Comparison of ENCODE assay signal across 30 cellular contexts in genomic region chr2:75764611-75765010, GRCh38.
"Had no signal": no experiment of that assay in that cellular context is flagged by ENCODE, and none has a peak within 500 bp of the region (broad histone marks: within the 10 kb centered on the region; RNA-seq: fewer than 3 reads in every experiment).

No MANE protein-coding gene starts in this region.

- H3K9me3 Mint-ChIP-seq: activated CD4-positive, alpha-beta memory T cell treated with anti-CD3 and anti-CD28 coated beads for 36 hours; activated CD4-positive, alpha-beta T cell treated with anti-CD3 and anti-CD28 coated beads, Interleukin-2, amount 10 ng/mL, durations not matched to agents 24 days and 14 days; activated naive CD4-positive, alpha-beta T cell treated with anti-CD3 and anti-CD28 coated beads for 36 hours; activated naive CD4-positive, alpha-beta T cell treated with anti-CD3 and anti-CD28 coated beads, Interleukin-2, amount 50 U/mL, for 24 hours; activated naive CD8-positive, alpha-beta T cell treated with anti-CD3 and anti-CD28 coated beads for 36 hours; activated T-helper 1 cell treated with anti-CD3 and anti-CD28 coated beads, Interleukin-12 subunit alpha, Interleukin-12 subunit beta, Interleukin-2, Interleukin-4 antibody, amounts not matched to agents 30 ng/mL and 10 ng/mL and 1 ng/mL, durations not matched to agents 14 hours and 24 hours and 36 hours; activated T-helper 2 cell treated with anti-CD3 and anti-CD28 coated beads, Interferon-gamma antibody, Interleukin-2, Interleukin-4, amounts not matched to agents 10 μg/mL and 5 μg/mL and 100 μg/mL, durations not matched to agents 14 hours and 24 hours and 36 hours; central memory CD8-positive, alpha-beta T cell; endodermal cell had no signal

- H3K4me1 ChIP-seq: ascending aorta, breast epithelium, esophagus muscularis mucosa, foreskin keratinocyte, gastrocnemius medialis had no signal

- H3K36me3 ChIP-seq: ascending aorta, breast epithelium, esophagus muscularis mucosa, gastrocnemius medialis had no signal

- ATAC-seq: activated CD4-positive, alpha-beta T cell treated with anti-CD3 and anti-CD28 coated beads for 36 hours; activated CD8-positive, alpha-beta memory T cell treated with anti-CD3 and anti-CD28 coated beads, Interleukin-2, amount 10 ng/mL, durations not matched to agents 7 days and 5 days; activated CD8-positive, alpha-beta T cell treated with anti-CD3 and anti-CD28 coated beads, Interleukin-2, amount 10 ng/mL, durations not matched to agents 7 days and 5 days; foreskin keratinocyte; gastrocnemius medialis had no signal

- H3K4me3 ChIP-seq: ascending aorta, breast epithelium, dorsolateral prefrontal cortex, esophagus muscularis mucosa, gastrocnemius medialis had no signal

- H3K27ac ChIP-seq: ascending aorta, breast epithelium, dorsolateral prefrontal cortex, esophagus muscularis mucosa, foreskin keratinocyte, gastrocnemius medialis had no signal

- H3K27ac Mint-ChIP-seq: activated CD4-positive, alpha-beta memory T cell treated with anti-CD3 and anti-CD28 coated beads for 36 hours; activated CD4-positive, alpha-beta T cell treated with anti-CD3 and anti-CD28 coated beads for 36 hours; activated CD4-positive, alpha-beta T cell treated with anti-CD3 and anti-CD28 coated beads, Interleukin-2, amount 10 ng/mL, durations not matched to agents 24 days and 14 days; activated CD8-positive, alpha-beta memory T cell treated with anti-CD3 and anti-CD28 coated beads, Interleukin-2, amount 10 ng/mL, durations not matched to agents 7 days and 5 days; activated CD8-positive, alpha-beta T cell treated with anti-CD3 and anti-CD28 coated beads, Interleukin-2, amount 10 ng/mL, durations not matched to agents 7 days and 5 days; activated naive CD4-positive, alpha-beta T cell treated with anti-CD3 and anti-CD28 coated beads for 36 hours; activated naive CD4-positive, alpha-beta T cell treated with anti-CD3 and anti-CD28 coated beads, Interleukin-2, amount 50 U/mL, for 24 hours; activated naive CD8-positive, alpha-beta T cell treated with anti-CD3 and anti-CD28 coated beads for 36 hours; activated T-helper 1 cell treated with anti-CD3 and anti-CD28 coated beads, Interleukin-12 subunit alpha, Interleukin-12 subunit beta, Interleukin-2, Interleukin-4 antibody, amounts not matched to agents 30 ng/mL and 10 ng/mL and 1 ng/mL, durations not matched to agents 14 hours and 24 hours and 36 hours; activated T-helper 2 cell treated with anti-CD3 and anti-CD28 coated beads, Interferon-gamma antibody, Interleukin-2, Interleukin-4, amounts not matched to agents 10 μg/mL and 5 μg/mL and 100 μg/mL, durations not matched to agents 14 hours and 24 hours and 36 hours; brain; endodermal cell had no signal

- H3K36me3 Mint-ChIP-seq: activated CD4-positive, alpha-beta memory T cell treated with anti-CD3 and anti-CD28 coated beads for 36 hours; activated CD8-positive, alpha-beta memory T cell treated with anti-CD3 and anti-CD28 coated beads, Interleukin-2, amount 10 ng/mL, durations not matched to agents 7 days and 5 days; activated naive CD4-positive, alpha-beta T cell treated with anti-CD3 and anti-CD28 coated beads, Interleukin-2, amount 50 U/mL, for 24 hours; activated naive CD8-positive, alpha-beta T cell treated with anti-CD3 and anti-CD28 coated beads for 36 hours; brain had no signal

- DNase-seq: activated CD4-positive, alpha-beta memory T cell treated with anti-CD3 and anti-CD28 coated beads for 36 hours; activated CD4-positive, alpha-beta T cell treated with anti-CD3 and anti-CD28 coated beads for 36 hours; activated CD4-positive, alpha-beta T cell treated with anti-CD3 and anti-CD28 coated beads, Interleukin-2, amount 10 ng/mL, durations not matched to agents 24 days and 14 days; activated CD4-positive, CD25-positive, alpha-beta regulatory T cell; activated CD4-positive, CD25-positive, alpha-beta regulatory T cell treated with anti-CD3 and anti-CD28 coated beads, Interleukin-2, amount 50 U/mL, for 72 hours; activated CD8-positive, alpha-beta memory T cell treated with anti-CD3 and anti-CD28 coated beads, Interleukin-2, amount 10 ng/mL, durations not matched to agents 7 days and 5 days; activated CD8-positive, alpha-beta memory T cell treated with anti-CD3 and anti-CD28 coated beads, Interleukin-2, amount 50 U/mL, for 4 hours; activated CD8-positive, alpha-beta T cell treated with anti-CD3 and anti-CD28 coated beads, Interleukin-2, amount 10 ng/mL, durations not matched to agents 7 days and 5 days; activated effector memory CD4-positive, alpha-beta T cell treated with anti-CD3 and anti-CD28 coated beads, Interleukin-2, amount 50 U/mL, for 16 hours; activated naive CD4-positive, alpha-beta T cell treated with anti-CD3 and anti-CD28 coated beads for 36 hours; activated naive CD8-positive, alpha-beta T cell treated with anti-CD3 and anti-CD28 coated beads for 36 hours; activated T-cell treated with anti-CD3 and anti-CD28 coated beads, Interleukin-2, amount 50 U/mL, for 1 hour; activated T-cell treated with anti-CD3 and anti-CD28 coated beads, Interleukin-2, amount 50 U/mL, for 48 hours; cortex of kidney; dorsolateral prefrontal cortex; effector memory CD4-positive, alpha-beta T cell; endodermal cell; erythroblast; foreskin keratinocyte; gastrocnemius medialis; glutamatergic neuron; T-helper 2 cell had no signal

- H3K9me3 ChIP-seq: ascending aorta, breast epithelium, esophagus muscularis mucosa, gastrocnemius medialis had no signal

- H3K27me3 ChIP-seq: ascending aorta, breast epithelium, foreskin keratinocyte, gastrocnemius medialis had no signal

- H3K4me3 Mint-ChIP-seq: activated CD4-positive, alpha-beta memory T cell treated with anti-CD3 and anti-CD28 coated beads for 36 hours; activated CD4-positive, alpha-beta T cell treated with anti-CD3 and anti-CD28 coated beads for 36 hours; activated CD4-positive, alpha-beta T cell treated with anti-CD3 and anti-CD28 coated beads, Interleukin-2, amount 10 ng/mL, durations not matched to agents 24 days and 14 days; activated CD8-positive, alpha-beta memory T cell treated with anti-CD3 and anti-CD28 coated beads, Interleukin-2, amount 10 ng/mL, durations not matched to agents 7 days and 5 days; activated CD8-positive, alpha-beta T cell treated with anti-CD3 and anti-CD28 coated beads, Interleukin-2, amount 10 ng/mL, durations not matched to agents 7 days and 5 days; activated naive CD4-positive, alpha-beta T cell treated with anti-CD3 and anti-CD28 coated beads for 36 hours; activated naive CD4-positive, alpha-beta T cell treated with anti-CD3 and anti-CD28 coated beads, Interleukin-2, amount 50 U/mL, for 24 hours; activated naive CD8-positive, alpha-beta T cell treated with anti-CD3 and anti-CD28 coated beads for 36 hours; activated T-helper 1 cell treated with anti-CD3 and anti-CD28 coated beads, Interleukin-12 subunit alpha, Interleukin-12 subunit beta, Interleukin-2, Interleukin-4 antibody, amounts not matched to agents 30 ng/mL and 10 ng/mL and 1 ng/mL, durations not matched to agents 14 hours and 24 hours and 36 hours; brain; central memory CD8-positive, alpha-beta T cell; endodermal cell had no signal

- H3K4me1 Mint-ChIP-seq: activated CD4-positive, alpha-beta T cell treated with anti-CD3 and anti-CD28 coated beads for 36 hours; activated CD4-positive, alpha-beta T cell treated with anti-CD3 and anti-CD28 coated beads, Interleukin-2, amount 10 ng/mL, durations not matched to agents 24 days and 14 days; activated CD8-positive, alpha-beta memory T cell treated with anti-CD3 and anti-CD28 coated beads, Interleukin-2, amount 10 ng/mL, durations not matched to agents 7 days and 5 days; activated naive CD4-positive, alpha-beta T cell treated with anti-CD3 and anti-CD28 coated beads, Interleukin-2, amount 50 U/mL, for 24 hours; activated naive CD8-positive, alpha-beta T cell treated with anti-CD3 and anti-CD28 coated beads for 36 hours; brain; central memory CD8-positive, alpha-beta T cell; endodermal cell had no signal
